8 cellular contexts compared by ENCODE assay signal in genomic region chr4:4488405-4489404, GRCh38. TPM values are rescaled to one million over a fixed set of nuclear protein-coding genes. Genes with fewer than 3 reads are reported as not detected.
DNase-seq lines count a peak whose midpoint lies in the region; ATAC-seq and TF ChIP-seq lines count a peak whose summit lies in the region.

No MANE protein-coding gene starts in this region.

- H3K9me3 ChIP-seq in gastroesophageal sphincter (no peaks in the 10 kb centered on the region), trophoblast cell (ENCODE audit: insufficient read depth, low read depth, low read length) (no peaks in the 10 kb centered on the region)

- H3K9ac ChIP-seq in trophoblast cell (ENCODE audit: low read length), result no peak overlapping the region

- H3K4me1 ChIP-seq in gastroesophageal sphincter (peaks cover 0 to 19% (median 0%) of the 10 kb centered on the region in 3 donors), trophoblast cell (ENCODE audit: control insufficient read depth in 1 of 2, insufficient read depth in 2 of 2, low read length in 2 of 2) (peaks cover 3 to 5% of the 10 kb centered on the region in 2 experiments)

- DNase-seq in DMS79 (lab: John Stamatoyannopoulos, UW) (peak; percentile 2), HPDE6-E6E7 (ENCODE audit: extremely low spot score) (peak; percentile 49), RWPE1 (ENCODE audit: low spot score) (peak; percentile 44), trophoblast cell (peak; percentile 69 to 90), ureter (ENCODE audit: low spot score) (peak; percentile 51)
- DNase-seq in activated T-helper 9 cell treated with anti-CD3 and anti-CD28 coated beads, Interleukin-2, amount 50 U/mL, for 16 hours (ENCODE audit: low read depth), result peak; percentile 53

- no peak overlapping the region for H2AK5ac ChIP-seq in trophoblast cell (ENCODE audit: low read length)

- no peak overlapping the region for H3K4ac ChIP-seq in trophoblast cell (ENCODE audit: low read depth, low read length)

- H3K14ac ChIP-seq in trophoblast cell (ENCODE audit: low read length), result no peak overlapping the region

- H4K91ac ChIP-seq in trophoblast cell (ENCODE audit: low read depth, low read length), result no peak overlapping the region

- WGBS in gastroesophageal sphincter (ENCODE audit: low coverage in 1 of 2), 2 donors, result 41 to 49% methylated on average over 4 to 6 of the region's 6 CpGs
- no CpG with 5 or more reads among the region's 6 CpGs for WGBS in trophoblast cell (ENCODE audit: extremely low coverage, insufficient coverage, insufficient read length)

- H2AFZ ChIP-seq in trophoblast cell (ENCODE audit: insufficient read depth, low read length, poor library complexity), result no peak overlapping the region

- no peaks in the 10 kb centered on the region for H3K79me2 ChIP-seq in trophoblast cell (ENCODE audit: control insufficient read depth, insufficient read depth, low read length, poor library complexity)

- CTCF ChIA-PET in RWPE1 (lab: Yijun Ruan, JAX), result no interaction called here

- H3K79me1 ChIP-seq in trophoblast cell (ENCODE audit: low read length), result no peaks in the 10 kb centered on the region

- peak overlapping the region; percentile 50 for H4K8ac ChIP-seq in trophoblast cell (ENCODE audit: low read depth, low read length)

- no peak overlapping the region for H3K18ac ChIP-seq in trophoblast cell (ENCODE audit: low read length)

- H2BK120ac ChIP-seq in trophoblast cell (ENCODE audit: insufficient read depth, low read length, poor library complexity), result no peak overlapping the region

- no peak overlapping the region for H3K27ac ChIP-seq in RWPE1
- H3K27ac ChIP-seq in gastroesophageal sphincter, result no peak overlapping the region
- peak overlapping the region; percentile 51 for H3K27ac ChIP-seq in trophoblast cell (ENCODE audit: low read depth, low read length)

- TF ChIP-seq CTCF in RWPE1 (conservative IDR thresholded peaks at IDR 0.05; ENCODE audit: low read depth), result peak; percentile 87
- TF ChIP-seq CTCF in gastroesophageal sphincter (IDR thresholded peaks at IDR 0.05), result peak; percentile 56 to 80 (median 67)

- no peak for TF ChIP-seq EP300 in gastroesophageal sphincter (IDR thresholded peaks at IDR 0.05)

- H3K27me3 ChIP-seq in gastroesophageal sphincter (no peaks in the 10 kb centered on the region), trophoblast cell (ENCODE audit: insufficient read depth, low read length) (no peaks in the 10 kb centered on the region)

- POLR2A ChIA-PET in RWPE1 (lab: Yijun Ruan, JAX; ENCODE audit: low non-redundant PET), result no interaction called here

- H2BK5ac ChIP-seq in trophoblast cell (ENCODE audit: low read depth, low read length, poor library complexity), result no peak overlapping the region

- H3K36me3 ChIP-seq in gastroesophageal sphincter (no peaks in the 10 kb centered on the region), trophoblast cell (ENCODE audit: control insufficient read depth in 1 of 2, insufficient read depth in 2 of 2, low read length in 2 of 2) (no peaks in the 10 kb centered on the region)

- ATAC-seq in GM21381 (IDR thresholded peaks at IDR 0.05; ENCODE audit: unreplicated experiment) (peak; percentile 69), gastroesophageal sphincter (peak; percentile 75)

- H3K4me3 ChIP-seq in gastroesophageal sphincter, result no peak overlapping the region
- H3K4me3 ChIP-seq in trophoblast cell (ENCODE audit: low read depth, low read length), result no peak overlapping the region

- TF ChIP-seq POLR2A in gastroesophageal sphincter (IDR thresholded peaks at IDR 0.05), result no peak

- no peak overlapping the region for H3K23ac ChIP-seq in trophoblast cell (ENCODE audit: low read length)

- no peak overlapping the region for H3K4me2 ChIP-seq in trophoblast cell (ENCODE audit: low read length)

- no peak overlapping the region for H4K12ac ChIP-seq in trophoblast cell (ENCODE audit: low read depth, low read length)

- no peak overlapping the region for H2BK12ac ChIP-seq in trophoblast cell (ENCODE audit: low read length)

RNA-seq across cellular contexts. Expression of gene STX18, which starts 53.1 kb away (rescaled TPM):
- total RNA-seq in gastroesophageal sphincter (10 to 100 TPM; 17.8 to 25.4 (median 23.4) TPM), ureter (34.6 TPM)
- 30.1 and 32.5 TPM in 2 replicates for polyA plus RNA-seq in trophoblast cell (2013)

Comparison
In these comparisons a context has a peak if more than half of its experiments do, and no peak if none do; other contexts are left out.
1. DNase-seq: peak in every context shown above with its lines; median percentile 80 in trophoblast cell; 53 in activated T-helper 9 cell treated with anti-CD3 and anti-CD28 coated beads, Interleukin-2, amount 50 U/mL, for 16 hours; 51 in ureter; 49 in HPDE6-E6E7; 44 in RWPE1; 2 in DMS79.